1 cellular context compared by ENCODE assay signal in the genomic region with DNA sequence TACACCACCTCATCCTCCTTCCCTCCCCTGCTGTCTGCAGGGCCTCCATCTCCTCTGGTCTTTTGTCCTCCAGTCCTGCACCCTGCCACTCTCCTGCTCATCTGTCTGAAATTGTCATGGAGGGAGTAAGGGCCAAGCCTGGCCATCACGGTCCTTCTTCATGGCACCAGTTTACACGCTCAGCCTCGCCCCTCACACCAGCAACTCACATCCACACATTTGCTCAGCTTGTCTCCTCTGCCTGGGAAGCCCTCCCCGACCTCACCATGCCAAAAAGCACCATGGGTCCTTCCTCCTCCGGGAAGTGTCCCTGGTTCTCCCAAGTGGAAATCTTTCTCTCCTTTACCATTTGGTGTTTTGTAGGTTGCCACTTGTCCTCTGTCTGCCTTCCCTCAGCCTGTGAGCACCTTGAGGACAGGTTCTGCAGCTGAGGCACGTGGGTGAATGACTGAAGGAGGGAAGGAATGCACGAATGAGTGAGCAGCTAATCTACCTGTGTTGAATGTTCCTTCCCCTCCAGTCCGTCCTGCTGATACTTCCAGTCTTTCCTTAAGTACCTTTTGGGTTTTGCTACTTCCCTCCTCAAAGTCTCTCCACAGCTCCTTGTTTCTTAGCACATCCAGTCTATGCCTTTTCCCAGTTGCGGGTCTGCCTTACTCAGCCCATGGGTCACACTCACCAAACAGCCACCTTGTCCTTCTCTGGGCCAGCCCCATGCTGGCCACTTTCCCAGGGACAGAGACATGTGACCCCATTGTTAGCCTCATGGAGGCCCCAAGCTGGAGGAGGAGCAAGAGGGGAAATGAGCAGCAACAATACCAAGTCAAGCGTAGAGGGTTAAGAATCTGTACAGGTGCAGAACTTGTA.
TF ChIP-seq lines count a peak whose summit lies in the region.

No MANE protein-coding gene starts in this region.

TF ChIP-seq in HepG2, 621 proteins besides CTCF, POLR2A, EP300 and RAD21 (continued from another document):
- no peak for TF ChIP-seq ZNF83 (CRISPR knock-in tag; IDR thresholded peaks at IDR 0.05; ENCODE audit: borderline replicate concordance)
- TF ChIP-seq ZMAT3 (CRISPR knock-in tag; conservative IDR thresholded peaks at IDR 0.05): no peak
- TF ChIP-seq ZNF501 (CRISPR knock-in tag; IDR thresholded peaks at IDR 0.05): peak; percentile 61; the same call in 1 of the 2 replicates
- no peak for TF ChIP-seq SOX6 (IDR thresholded peaks at IDR 0.05)
- peak; percentile 37; the same call in 1 of the 2 replicates for TF ChIP-seq SOX6 (CRISPR knock-in tag; IDR thresholded peaks at IDR 0.05)
- TF ChIP-seq ZNF558 (CRISPR knock-in tag; IDR thresholded peaks at IDR 0.05; ENCODE audit: borderline replicate concordance): no peak
- 0 out of 2 replicates have a peak, but pooled peaks have one; percentile 30 for TF ChIP-seq ZNF446 (CRISPR knock-in tag; IDR thresholded peaks at IDR 0.05)
- TF ChIP-seq ZNF564 (CRISPR knock-in tag; IDR thresholded peaks at IDR 0.05): no peak
- TF ChIP-seq, protein P1, sequence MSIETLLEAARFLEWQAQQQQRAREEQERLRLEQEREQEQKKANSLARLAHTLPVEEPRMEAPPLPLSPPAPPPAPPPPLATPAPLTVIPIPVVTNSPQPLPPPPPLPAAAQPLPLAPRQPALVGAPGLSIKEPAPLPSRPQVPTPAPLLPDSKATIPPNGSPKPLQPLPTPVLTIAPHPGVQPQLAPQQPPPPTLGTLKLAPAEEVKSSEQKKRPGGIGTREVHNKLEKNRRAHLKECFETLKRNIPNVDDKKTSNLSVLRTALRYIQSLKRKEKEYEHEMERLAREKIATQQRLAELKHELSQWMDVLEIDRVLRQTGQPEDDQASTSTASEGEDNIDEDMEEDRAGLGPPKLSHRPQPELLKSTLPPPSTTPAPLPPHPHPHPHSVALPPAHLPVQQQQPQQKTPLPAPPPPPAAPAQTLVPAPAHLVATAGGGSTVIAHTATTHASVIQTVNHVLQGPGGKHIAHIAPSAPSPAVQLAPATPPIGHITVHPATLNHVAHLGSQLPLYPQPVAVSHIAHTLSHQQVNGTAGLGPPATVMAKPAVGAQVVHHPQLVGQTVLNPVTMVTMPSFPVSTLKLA (IDR thresholded peaks at IDR 0.05): 0 out of 2 replicates have a peak, but pooled peaks have one; percentile 16
- TF ChIP-seq, protein P2, sequence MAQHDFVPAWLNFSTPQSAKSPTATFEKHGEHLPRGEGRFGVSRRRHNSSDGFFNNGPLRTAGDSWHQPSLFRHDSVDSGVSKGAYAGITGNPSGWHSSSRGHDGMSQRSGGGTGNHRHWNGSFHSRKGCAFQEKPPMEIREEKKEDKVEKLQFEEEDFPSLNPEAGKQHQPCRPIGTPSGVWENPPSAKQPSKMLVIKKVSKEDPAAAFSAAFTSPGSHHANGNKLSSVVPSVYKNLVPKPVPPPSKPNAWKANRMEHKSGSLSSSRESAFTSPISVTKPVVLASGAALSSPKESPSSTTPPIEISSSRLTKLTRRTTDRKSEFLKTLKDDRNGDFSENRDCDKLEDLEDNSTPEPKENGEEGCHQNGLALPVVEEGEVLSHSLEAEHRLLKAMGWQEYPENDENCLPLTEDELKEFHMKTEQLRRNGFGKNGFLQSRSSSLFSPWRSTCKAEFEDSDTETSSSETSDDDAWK (CRISPR knock-in tag; IDR thresholded peaks at IDR 0.05): no peak
TF ChIP-seq in HepG2: peak in this region for 21.
